In the genomic region with DNA sequence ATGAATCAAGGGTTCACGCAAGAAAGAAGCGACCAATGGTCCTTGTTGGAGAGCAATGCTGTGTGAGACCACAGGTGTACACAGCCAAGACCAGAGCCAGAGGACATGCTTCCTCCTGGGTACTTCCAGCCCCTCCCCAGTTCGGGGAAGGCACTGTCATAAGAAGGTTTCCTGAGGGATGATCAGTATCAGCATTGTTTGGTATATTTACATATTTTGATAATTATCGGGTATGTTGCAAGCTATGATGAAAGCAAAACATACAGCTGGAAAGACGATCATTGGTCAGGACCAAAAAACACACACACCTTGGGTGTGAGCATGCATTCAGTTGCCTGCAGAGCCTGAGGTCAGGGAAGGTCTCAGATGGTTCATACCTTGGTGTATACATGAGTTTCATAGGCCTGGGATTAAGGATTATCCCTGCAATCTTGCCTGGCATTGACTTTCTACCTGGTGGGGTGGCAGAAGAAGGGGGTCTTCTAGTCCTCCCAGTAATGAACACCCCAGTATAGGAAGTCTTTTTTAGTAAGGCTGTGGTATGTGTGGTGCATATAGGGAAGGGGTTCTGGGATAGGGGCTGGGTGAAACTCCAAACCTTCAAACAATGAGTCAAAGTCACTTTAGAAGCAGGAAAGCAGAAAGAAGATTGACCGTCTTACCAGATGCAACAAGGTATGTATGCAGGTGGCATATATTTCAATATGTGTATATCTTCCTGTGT, we compare ENCODE assay signal across 13 cellular contexts. TPM values are rescaled to one million over a fixed set of nuclear protein-coding genes. Genes with fewer than 3 reads are reported as not detected.
DNase-seq lines count a peak whose midpoint lies in the region; ATAC-seq, FAIRE-seq and TF ChIP-seq lines count a peak whose summit lies in the region.
"Had no signal": no experiment of that assay in that cellular context is flagged by ENCODE, and none has a peak within 500 bp of the region (broad histone marks: within the 10 kb centered on the region; RNA-seq: fewer than 3 reads in every experiment).

No MANE protein-coding gene starts in this region.

- peak overlapping the region; percentile 80 to 98 (median 96) for H3K27ac Mint-ChIP-seq in CD14-positive monocyte
- H3K27ac Mint-ChIP-seq: CD8-positive, alpha-beta memory T cell had no signal

- ATAC-seq in GM21529 (IDR thresholded peaks at IDR 0.05; ENCODE audit: unreplicated experiment) = no peak
- ATAC-seq in HG02852 (IDR thresholded peaks at IDR 0.05; ENCODE audit: unreplicated experiment) = no peak

- FAIRE-seq in GM19239 (lab: Jason Lieb, UNC) = peak; percentile 37

- no peaks in the 10 kb centered on the region for H3K36me3 ChIP-seq in neutrophil
- H3K36me3 ChIP-seq: SJSA1 had no signal

- no peaks in the 10 kb centered on the region for H3K9me3 Mint-ChIP-seq in CD14-positive monocyte
- H3K9me3 Mint-ChIP-seq: CD8-positive, alpha-beta memory T cell had no signal

- peaks cover 79% of the 10 kb centered on the region for H3K4me1 Mint-ChIP-seq in CD14-positive monocyte
- H3K4me1 Mint-ChIP-seq: CD8-positive, alpha-beta memory T cell had no signal

- DNase-seq in CD14-positive monocyte (ENCODE audit: low spot score) (no peak), GM19239 (ENCODE audit: insufficient read length, low spot score) (no peak), epithelial cell of prostate (ENCODE audit: low read depth, low spot score) (no peak), RPMI8226 (no peak), NCI-H146 treated with DMSO at 0.1 percent for 48 hours (lab: John Stamatoyannopoulos, UW; ENCODE audit: unreplicated experiment) (no peak)
- DNase-seq: CD8-positive, alpha-beta memory T cell; H7; NCI-H187 treated with DMSO at 0.1 percent for 48 hours had no signal

- peak overlapping the region; percentile 37 to 44 for H3K4me3 ChIP-seq in neutrophil (ENCODE audit: low read depth in 1 of 2, low read length in 1 of 2)
- H3K4me3 ChIP-seq: SJSA1 had no signal

- peak overlapping the region; percentile 95 for H3K27ac ChIP-seq in epithelial cell of prostate
- H3K27ac ChIP-seq in neutrophil = peak overlapping the region; percentile 79
- H3K27ac ChIP-seq: SJSA1 had no signal

- no peaks in the 10 kb centered on the region for H3K27me3 ChIP-seq in neutrophil
- H3K27me3 ChIP-seq: SJSA1 had no signal

- no peaks in the 10 kb centered on the region for H3K27me3 Mint-ChIP-seq in CD14-positive monocyte (ENCODE audit: low read depth in 3 of 3)

- TF ChIP-seq CTCF in CD14-positive monocyte (IDR thresholded peaks at IDR 0.05) = no peak
- no peak for TF ChIP-seq CTCF in neutrophil (IDR thresholded peaks at IDR 0.05)

- no peaks in the 10 kb centered on the region for H3K9me3 ChIP-seq in neutrophil
- H3K9me3 ChIP-seq: SJSA1 had no signal

- intact Hi-C loops in CD14-positive monocyte (cut with micrococcal nuclease) = loop anchor here in 1 of 2 donors (5.0 kb wide), 2 partner anchors 42 to 87 kb away; no protein-coding TSS in a partner anchor

- H3K4me3 Mint-ChIP-seq in CD14-positive monocyte = peak overlapping the region in 1 of 2 donors; percentile 86
- H3K4me3 Mint-ChIP-seq: CD8-positive, alpha-beta memory T cell had no signal

- H3K36me3 Mint-ChIP-seq in CD14-positive monocyte = peaks cover 4 to 13% of the 10 kb centered on the region in 2 donors
- H3K36me3 Mint-ChIP-seq: CD8-positive, alpha-beta memory T cell had no signal

- peaks cover 78 to 82% of the 10 kb centered on the region in 2 experiments for H3K4me1 ChIP-seq in neutrophil (ENCODE audit: control insufficient read depth in 1 of 2, insufficient read depth in 1 of 2, low read depth in 1 of 2, low read length in 1 of 2)

RNA-seq across cellular contexts. Expression of a gene that starts 2.9 kb away (rescaled TPM):
- 10 to 100 TPM; 14.3 to 19.9 TPM for polyA plus RNA-seq in CD14-positive monocyte
- polyA plus RNA-seq: CD8-positive, alpha-beta memory T cell had no signal

RNA-seq across cellular contexts. Expression of a gene that starts 17.4 kb away (rescaled TPM):
- 1 to 10 TPM; 1.3 to 2.0 TPM for polyA plus RNA-seq in CD14-positive monocyte
- polyA plus RNA-seq: AG04450; CD8-positive, alpha-beta memory T cell had no signal

RNA-seq across cellular contexts. Expression of a gene that starts 58.7 kb away (rescaled TPM):
- not detected for polyA plus RNA-seq in CD14-positive monocyte
- polyA plus RNA-seq: CD8-positive, alpha-beta memory T cell had no signal
